Comparison of ENCODE assay signal across 12 cellular contexts in the genomic region with DNA sequence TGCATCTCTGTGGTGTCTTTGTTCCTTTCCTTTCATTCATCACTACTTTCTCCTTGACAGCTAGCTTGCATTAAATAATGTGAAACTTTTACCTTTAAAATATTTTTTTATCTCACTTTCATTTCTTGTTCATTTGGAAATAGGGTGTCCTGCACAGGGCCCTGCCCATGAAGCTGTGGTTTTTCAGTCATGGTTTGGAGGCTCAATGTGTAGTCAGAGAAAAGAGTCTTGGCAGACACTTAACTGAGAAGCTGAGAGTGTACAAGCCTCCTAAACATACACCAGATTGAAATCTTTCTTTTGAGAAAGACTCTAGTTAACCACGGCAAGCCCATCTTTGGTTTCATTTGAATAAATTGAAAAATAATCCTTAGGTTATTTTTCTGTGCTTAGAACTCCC.
"Had no signal": no experiment of that assay in that cellular context is flagged by ENCODE, and none has a peak within 500 bp of the region (broad histone marks: within the 10 kb centered on the region; RNA-seq: fewer than 3 reads in every experiment).

No MANE protein-coding gene starts in this region.

- H3K9me3 ChIP-seq: tibial nerve had no signal

- H3K27ac ChIP-seq: cardiac muscle cell, tibial nerve had no signal

- H3K27me3 ChIP-seq: cardiac muscle cell, tibial nerve had no signal

- FAIRE-seq: colon, endothelial cell of umbilical vein, frontal cortex, kidney, small intestine had no signal

- DNase-seq: activated CD4-positive, alpha-beta T cell treated with anti-CD3 and anti-CD28 coated beads, Interleukin-2, amount 50 U/mL, for 4 hours; activated T-cell treated with anti-CD3 and anti-CD28 coated beads, Interleukin-2, amount 50 U/mL, for 1 hour; kidney; right cardiac atrium; small intestine had no signal

- H3K27me3 Mint-ChIP-seq: activated naive CD4-positive, alpha-beta T cell treated with anti-CD3 and anti-CD28 coated beads, Interleukin-2, amount 50 U/mL, for 24 hours had no signal

- H3K9me3 Mint-ChIP-seq: activated naive CD4-positive, alpha-beta T cell treated with anti-CD3 and anti-CD28 coated beads, Interleukin-2, amount 50 U/mL, for 24 hours; mesothelial cell of epicardium had no signal

- H3K4me3 Mint-ChIP-seq: mesothelial cell of epicardium had no signal

- H3K4me3 ChIP-seq: cardiac muscle cell, tibial nerve had no signal

- H3K36me3 ChIP-seq: cardiac muscle cell had no signal

- H3K27ac Mint-ChIP-seq: activated naive CD4-positive, alpha-beta T cell treated with anti-CD3 and anti-CD28 coated beads, Interleukin-2, amount 50 U/mL, for 24 hours; mesothelial cell of epicardium had no signal

- H3K4me1 ChIP-seq: tibial nerve had no signal

- H3K4me1 Mint-ChIP-seq: activated naive CD4-positive, alpha-beta T cell treated with anti-CD3 and anti-CD28 coated beads, Interleukin-2, amount 50 U/mL, for 24 hours; mesothelial cell of epicardium had no signal
